Comparison of ENCODE assay signal across 21 cellular contexts in the genomic region with DNA sequence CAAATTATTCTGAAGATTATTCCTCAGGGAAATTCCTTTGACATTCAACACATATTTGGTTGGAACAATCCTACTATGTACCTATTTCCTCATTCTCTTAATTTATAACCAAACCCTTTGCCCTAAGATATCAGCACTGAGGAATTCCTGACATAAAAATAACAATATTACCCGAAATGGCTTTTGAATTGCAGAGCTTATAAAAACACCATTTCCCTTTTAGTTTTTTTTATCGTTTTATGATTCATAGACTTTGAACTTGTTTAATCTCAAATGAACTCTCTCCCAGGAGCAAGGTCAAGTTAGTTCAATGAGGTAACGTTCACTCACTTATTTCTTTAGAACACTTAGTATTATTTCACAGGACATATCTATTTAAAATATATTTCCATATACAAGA. TPM values are rescaled to one million over a fixed set of nuclear protein-coding genes. Genes with fewer than 3 reads are reported as not detected.
DNase-seq lines count a peak whose midpoint lies in the region; ATAC-seq and FAIRE-seq lines count a peak whose summit lies in the region.
"Had no signal": no experiment of that assay in that cellular context is flagged by ENCODE, and none has a peak within 500 bp of the region (broad histone marks: within the 10 kb centered on the region; RNA-seq: fewer than 3 reads in every experiment).

No MANE protein-coding gene starts in this region.

- ATAC-seq in GM18520 (IDR thresholded peaks at IDR 0.05; ENCODE audit: unreplicated experiment) (no peak), HG03565 (IDR thresholded peaks at IDR 0.05; ENCODE audit: unreplicated experiment) (no peak)
- ATAC-seq: A549 had no signal

- FAIRE-seq in colon (lab: Jason Lieb, UNC): peak; percentile 93
- FAIRE-seq: A549 had no signal

- DNase-seq in HuH-7 (ENCODE audit: low spot score) (peak; percentile 16), kidney tubule cell (ENCODE audit: low spot score) (peak; percentile 75), renal cortical epithelial cell (ENCODE audit: low read depth) (peak; percentile 83), T-helper 9 cell (no peak)
- DNase-seq: Caco-2; CD4-positive, alpha-beta T cell; DMS153; GDM1; GM23248; HCEC 1CT; KBM-7; MV-4-11; NCI-H1694 treated with DMSO at 0.1 percent for 48 hours; NCI-H510A; NCI-H774; RPMI8226; SHP77 treated with DMSO at 0.1 percent for 48 hours had no signal

RNA-seq across cellular contexts. Expression of gene ABCB1, which starts 7.8 kb away (rescaled TPM):
- 60.6 and 723 TPM in 2 replicates for total RNA-seq in renal cortical epithelial cell

RNA-seq across cellular contexts. Expression of gene RUNDC3B, which starts 19.8 kb away (rescaled TPM):
- 0.52 and 1.8 TPM in 2 replicates for total RNA-seq in renal cortical epithelial cell
